18 cellular contexts compared by ENCODE assay signal in the genomic region with DNA sequence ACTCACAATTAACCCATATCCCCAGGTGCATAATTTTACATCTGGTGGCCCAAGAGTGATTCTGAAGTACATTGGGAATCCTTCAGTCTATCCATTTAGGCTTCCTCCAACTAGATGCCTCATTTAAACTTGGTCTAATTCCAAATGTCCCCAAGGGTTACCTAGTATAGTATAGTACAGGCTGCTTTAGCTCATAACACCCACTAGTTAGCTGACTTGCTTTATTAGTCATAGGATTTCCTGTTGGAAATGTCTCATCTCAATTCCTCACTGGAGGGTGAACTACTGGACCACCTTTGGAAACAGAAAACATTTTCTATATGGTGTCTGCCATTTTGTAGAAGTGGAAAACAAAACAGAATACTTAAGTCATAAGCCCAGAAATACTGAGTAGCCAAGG.
DNase-seq lines count a peak whose midpoint lies in the region; FAIRE-seq and TF ChIP-seq lines count a peak whose summit lies in the region.
"Had no signal": no experiment of that assay in that cellular context is flagged by ENCODE, and none has a peak within 500 bp of the region (broad histone marks: within the 10 kb centered on the region; RNA-seq: fewer than 3 reads in every experiment).

No MANE protein-coding gene starts in this region.

- no peak overlapping the region for H3K4me3 ChIP-seq in choroid plexus epithelial cell (ENCODE audit: low read depth, low read length)
- H3K4me3 ChIP-seq: heart right ventricle, neural progenitor cell, stomach had no signal

- DNase-seq in H54 (ENCODE audit: insufficient read length, low spot score) (no peak), NCI-H69 (lab: John Stamatoyannopoulos, UW) (peak; percentile 44), choroid plexus epithelial cell (ENCODE audit: low read depth) (peak; percentile 29), renal cortical epithelial cell (ENCODE audit: low read depth) (peak; percentile 67), retina (no peak), GM12892 (ENCODE audit: insufficient read length) (no peak)
- no peak for DNase-seq in effector CD4-positive, alpha-beta T cell
- DNase-seq: activated CD4-positive, alpha-beta T cell treated with anti-CD3 and anti-CD28 coated beads for 36 hours; activated T-cell treated with anti-CD3 and anti-CD28 coated beads, Interleukin-2, amount 50 U/mL, for 72 hours; heart right ventricle; KG1; NCI-H2081 treated with DMSO at 0.1 percent for 48 hours; NCI-H524; small intestine; stimulated activated CD4-positive, alpha-beta T cell treated with anti-CD3 and anti-CD28 coated beads, Interleukin-4, amount 100 ng/mL, for 1 hour; stomach; trophoblast cell had no signal

- TF ChIP-seq POLR2A in H54 (IDR thresholded peaks at IDR 0.05; ENCODE audit: low read depth, low read length) (no peak), GM12892 (IDR thresholded peaks at IDR 0.05; ENCODE audit: low read depth, low read length) (no peak)

- FAIRE-seq in H54 (lab: Jason Lieb, UNC): peak; percentile 48
- no peak for FAIRE-seq in GM12892 (lab: Jason Lieb, UNC)
- FAIRE-seq: small intestine had no signal

- TF ChIP-seq CTCF in choroid plexus epithelial cell (conservative IDR thresholded peaks at IDR 0.05; ENCODE audit: low read depth, low read length): no peak

Comparison
In these comparisons a context has a peak if more than half of its experiments do, and no peak if none do; other contexts are left out.
1. DNase-seq: peak in NCI-H69 (single experiment), choroid plexus epithelial cell (single experiment) and renal cortical epithelial cell (single experiment); none in H54 (single experiment), retina (single experiment), GM12892 (single experiment) and effector CD4-positive, alpha-beta T cell (single experiment).